Comparison of ENCODE assay signal across 7 cellular contexts in genomic region chr3:89747541-89748278, GRCh38.
DNase-seq lines count a peak whose midpoint lies in the region; ATAC-seq and TF ChIP-seq lines count a peak whose summit lies in the region.
"Not testable (repeated sequence)": the region's sequence is repeated elsewhere in the genome, so short reads cannot be mapped to it uniquely, and the experiment has no call there.

No MANE protein-coding gene starts in this region.

- not testable (repeated sequence) for H3K9me3 ChIP-seq in Panc1 (ENCODE audit: control insufficient read depth, insufficient read depth, low read depth, low read length); endodermal cell (ENCODE audit: control insufficient read depth, low read length); mucosa of descending colon

- ATAC-seq in Panc1, mucosa of descending colon: not testable (repeated sequence)

- peak overlapping the region; percentile 38 for H3K4me3 Mint-ChIP-seq in endodermal cell

- not testable (repeated sequence) for BruUV-seq in Panc1 (replicated peaks; lab: Mats Ljungman, UMichigan)

- 87 to 95% methylated on average over 16 to 24 of the region's 24 CpGs for WGBS in endodermal cell (ENCODE audit: insufficient coverage in 1 of 2, insufficient read length in 1 of 2), 2 experiments

- DNase-seq in DMS53 treated with DMSO at 0.1 percent for 48 hours (lab: John Stamatoyannopoulos, UW; ENCODE audit: unreplicated experiment) = peak; percentile 2
- DNase-seq in HT-29 (ENCODE audit: low spot score) = peak; percentile 42
- DNase-seq in NCI-H1092 treated with DMSO at 0.1 percent for 48 hours (lab: John Stamatoyannopoulos, UW) = peak; percentile 17
- DNase-seq in Panc1 (ENCODE audit: low read depth, low spot score); endodermal cell: not testable (repeated sequence)
- DNase-seq in SK-N-DZ (ENCODE audit: low spot score) = peak; percentile 6
- DNase-seq in mucosa of descending colon = peak in 2 of 3 donors; percentile 3 to 25

- intact Hi-C loops in Panc1 (cut with micrococcal nuclease; ENCODE audit: unreplicated experiment); mucosa of descending colon (cut with DNase I, micrococcal nuclease): not testable (repeated sequence)

- H3K27ac ChIP-seq in Panc1 (ENCODE audit: low read length); endodermal cell (ENCODE audit: low read depth, low read length): not testable (repeated sequence)

- in situ Hi-C loops in Panc1 (cut with HindIII; ENCODE audit: low pct_unique_long_range_greater_than_20kb, low sequenced_read_pairs) = not testable (repeated sequence)

- not testable (repeated sequence) for H3K9ac ChIP-seq in endodermal cell (ENCODE audit: extremely low read depth, low read length, poor library complexity, severe bottlenecking)

- not testable (repeated sequence) for H3K27me3 ChIP-seq in Panc1 (ENCODE audit: control insufficient read depth, insufficient read depth, low read length); endodermal cell (ENCODE audit: control insufficient read depth, insufficient read depth, low read length, poor library complexity, severe bottlenecking)

- not testable (repeated sequence) for H3K4me1 ChIP-seq in Panc1 (ENCODE audit: control insufficient read depth, insufficient read depth, low read length); endodermal cell (ENCODE audit: control insufficient read depth, insufficient read depth, low read length); mucosa of descending colon (ENCODE audit: low read depth)

- not testable (repeated sequence) for TF ChIP-seq CTCF in Panc1 (IDR thresholded peaks at IDR 0.05); endodermal cell (conservative IDR thresholded peaks at IDR 0.05); mucosa of descending colon (IDR thresholded peaks at IDR 0.05)

- H3K27ac Mint-ChIP-seq in endodermal cell = peak overlapping the region; percentile 89

- CTCF ChIA-PET in Panc1 (lab: Charles Lee) = not testable (repeated sequence)

- H3K36me3 ChIP-seq in Panc1 (ENCODE audit: control insufficient read depth, insufficient read depth, low read length); endodermal cell (ENCODE audit: control insufficient read depth, insufficient read depth, low read length); mucosa of descending colon (ENCODE audit: low read depth): not testable (repeated sequence)

- not testable (repeated sequence) for H3K27me3 Mint-ChIP-seq in endodermal cell (ENCODE audit: insufficient read depth)

- POLR2A ChIA-PET in Panc1 (lab: Charles Lee) = not testable (repeated sequence)

- H3K36me3 Mint-ChIP-seq in endodermal cell (ENCODE audit: low read depth) = not testable (repeated sequence)

- peaks cover 29% of the 10 kb centered on the region for H3K9me3 Mint-ChIP-seq in endodermal cell

- peak overlapping the region; percentile 27 to 45 for H3K4me3 ChIP-seq in Panc1 (ENCODE audit: low read depth in 2 of 2, low read length in 2 of 2)
- not testable (repeated sequence) for H3K4me3 ChIP-seq in endodermal cell (ENCODE audit: low read length); mucosa of descending colon

- not testable (repeated sequence) for H3K4me1 Mint-ChIP-seq in endodermal cell
